In the genomic region with DNA sequence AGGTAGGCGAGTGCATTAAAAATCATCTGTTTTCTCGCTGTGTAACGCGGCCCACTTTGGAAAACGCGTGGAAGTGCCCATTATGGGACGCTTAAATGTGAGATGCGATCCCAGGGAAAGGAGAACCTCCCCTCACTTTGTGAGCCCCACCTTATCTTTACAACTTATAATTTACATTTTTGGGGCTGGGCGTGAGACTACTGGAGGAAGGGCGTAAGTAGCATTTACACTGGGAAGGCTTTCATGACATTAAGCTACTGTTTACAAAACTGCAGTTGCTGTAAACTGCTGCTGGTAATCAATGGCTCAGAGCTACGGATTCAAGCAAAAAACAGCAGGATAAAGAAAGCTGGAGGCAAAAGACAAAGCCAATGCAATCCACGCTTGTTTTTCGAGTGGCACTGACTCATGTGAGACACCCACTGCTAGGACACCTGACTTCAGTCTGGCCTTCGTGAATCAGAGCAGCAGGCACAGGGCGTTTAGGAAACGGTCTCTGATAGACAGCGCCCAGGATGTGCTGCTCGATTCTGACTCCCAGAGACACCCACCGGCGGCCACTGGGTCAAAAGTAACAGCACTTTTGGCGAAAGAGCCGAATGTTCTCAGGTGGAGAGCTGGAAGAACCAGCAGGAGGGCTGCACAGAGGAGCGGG, we compare ENCODE assay signal across 32 cellular contexts.
"Had no signal": no experiment of that assay in that cellular context is flagged by ENCODE, and none has a peak within 500 bp of the region (broad histone marks: within the 10 kb centered on the region; RNA-seq: fewer than 3 reads in every experiment).

No MANE protein-coding gene starts in this region.

- H3K9ac ChIP-seq: SK-N-SH had no signal

- H3K4me1 Mint-ChIP-seq: activated CD4-positive, alpha-beta T cell treated with anti-CD3 and anti-CD28 coated beads for 36 hours; activated naive CD4-positive, alpha-beta T cell treated with anti-CD3 and anti-CD28 coated beads, Interleukin-2, amount 10 ng/mL, durations not matched to agents 7 days and 5 days; activated naive CD8-positive, alpha-beta T cell treated with anti-CD3 and anti-CD28 coated beads, Interleukin-2, amount 50 U/mL, for 24 hours had no signal

- H3K36me3 Mint-ChIP-seq: activated CD4-positive, alpha-beta memory T cell treated with anti-CD3 and anti-CD28 coated beads for 36 hours; activated naive CD4-positive, alpha-beta T cell treated with anti-CD3 and anti-CD28 coated beads, Interleukin-2, amount 10 ng/mL, durations not matched to agents 7 days and 5 days; activated naive CD8-positive, alpha-beta T cell had no signal

- H3K27ac Mint-ChIP-seq: activated CD4-positive, alpha-beta memory T cell treated with anti-CD3 and anti-CD28 coated beads for 36 hours; activated CD4-positive, alpha-beta T cell treated with anti-CD3 and anti-CD28 coated beads for 36 hours; activated naive CD4-positive, alpha-beta T cell treated with anti-CD3 and anti-CD28 coated beads, Interleukin-2, amount 10 ng/mL, durations not matched to agents 7 days and 5 days; activated naive CD8-positive, alpha-beta T cell; activated naive CD8-positive, alpha-beta T cell treated with anti-CD3 and anti-CD28 coated beads, Interleukin-2, amount 50 U/mL, for 24 hours; T-helper 1 cell treated with Interleukin-12 subunit alpha and Interleukin-12 subunit beta and Interleukin-4 antibody, amounts not matched to agents 30 μg/mL and 1 μg/mL, for 36 hours; T-helper 2 cell treated with Interferon-gamma antibody and Interleukin-4, amounts not matched to agents 5 μg/mL and 100 μg/mL, for 36 hours had no signal

- H3K9me3 ChIP-seq: MG63, Peyer's patch, SJSA1, SK-N-SH had no signal

- ATAC-seq: activated CD4-positive, alpha-beta T cell treated with anti-CD3 and anti-CD28 coated beads for 36 hours; activated CD4-positive, CD25-positive, alpha-beta regulatory T cell treated with anti-CD3 and anti-CD28 coated beads, Interleukin-2, amount 50 U/mL, for 24 hours; activated naive CD8-positive, alpha-beta T cell treated with anti-CD3 and anti-CD28 coated beads, Interleukin-2, amount 50 U/mL, for 24 hours; PC-3 had no signal

- H3K27me3 Mint-ChIP-seq: activated CD4-positive, alpha-beta memory T cell treated with anti-CD3 and anti-CD28 coated beads for 36 hours; activated CD4-positive, alpha-beta T cell treated with anti-CD3 and anti-CD28 coated beads for 36 hours; activated naive CD4-positive, alpha-beta T cell treated with anti-CD3 and anti-CD28 coated beads, Interleukin-2, amount 10 ng/mL, durations not matched to agents 7 days and 5 days; activated naive CD8-positive, alpha-beta T cell; activated naive CD8-positive, alpha-beta T cell treated with anti-CD3 and anti-CD28 coated beads, Interleukin-2, amount 50 U/mL, for 24 hours had no signal

- H3K36me3 ChIP-seq: brain microvascular endothelial cell, MG63, Peyer's patch, SJSA1 had no signal

- DNase-seq: activated CD4-positive, alpha-beta memory T cell treated with anti-CD3 and anti-CD28 coated beads for 36 hours; activated CD4-positive, alpha-beta T cell treated with anti-CD3 and anti-CD28 coated beads for 36 hours; activated CD4-positive, alpha-beta T cell treated with anti-CD3 and anti-CD28 coated beads, Interleukin-2, amount 50 U/mL, for 1 hour; activated CD8-positive, alpha-beta memory T cell treated with anti-CD3 and anti-CD28 coated beads, Interleukin-2, amount 50 U/mL, for 4 hours; activated effector memory CD4-positive, alpha-beta T cell treated with Interleukin-2 at 50 U/mL for 16 hours; activated naive CD4-positive, alpha-beta T cell treated with anti-CD3 and anti-CD28 coated beads, Interleukin-2, amount 10 ng/mL, durations not matched to agents 7 days and 5 days; activated naive CD8-positive, alpha-beta T cell treated with anti-CD3 and anti-CD28 coated beads, Interleukin-2, amount 50 U/mL, for 24 hours; activated T-cell treated with anti-CD3 and anti-CD28 coated beads, Interleukin-2, amount 50 U/mL, for 48 hours; anterior cingulate cortex; brain microvascular endothelial cell; central memory CD4-positive, alpha-beta T cell; Kasumi-1; KG1; MG63; NCI-H1092; NCI-H1417; NCI-H187 treated with DMSO at 0.1 percent for 48 hours; NCI-H2081 treated with DMSO at 0.1 percent for 48 hours; NCI-H226; NCI-H446 treated with DMSO at 0.1 percent for 48 hours; NCI-H524; NK-92 treated with Interleukin-12 subunit alpha and Interleukin-12 subunit beta, amount 100 ng/mL, for 24 hours; PC-3; Peyer's patch; RPMI8226; SHP77 treated with DMSO at 0.1 percent for 48 hours; SK-N-SH had no signal

- H3K27me3 ChIP-seq: brain microvascular endothelial cell, MG63, Peyer's patch had no signal

- H3K4me1 ChIP-seq: Peyer's patch, SJSA1 had no signal

- H3K4me3 ChIP-seq: MG63, Peyer's patch, SJSA1 had no signal

- H3K27ac ChIP-seq: brain microvascular endothelial cell, Peyer's patch, SJSA1 had no signal

- H3K4me3 Mint-ChIP-seq: activated CD4-positive, alpha-beta memory T cell treated with anti-CD3 and anti-CD28 coated beads for 36 hours; activated CD4-positive, alpha-beta T cell treated with anti-CD3 and anti-CD28 coated beads for 36 hours; activated naive CD4-positive, alpha-beta T cell treated with anti-CD3 and anti-CD28 coated beads, Interleukin-2, amount 10 ng/mL, durations not matched to agents 7 days and 5 days; activated naive CD8-positive, alpha-beta T cell; activated naive CD8-positive, alpha-beta T cell treated with anti-CD3 and anti-CD28 coated beads, Interleukin-2, amount 50 U/mL, for 24 hours; T-helper 1 cell treated with Interleukin-12 subunit alpha and Interleukin-12 subunit beta and Interleukin-4 antibody, amounts not matched to agents 30 μg/mL and 1 μg/mL, for 36 hours; T-helper 2 cell treated with Interferon-gamma antibody and Interleukin-4, amounts not matched to agents 5 μg/mL and 100 μg/mL, for 36 hours had no signal

- H3K4me2 ChIP-seq: SK-N-SH had no signal

- H3K9me3 Mint-ChIP-seq: activated CD4-positive, alpha-beta memory T cell treated with anti-CD3 and anti-CD28 coated beads for 36 hours; activated naive CD4-positive, alpha-beta T cell treated with anti-CD3 and anti-CD28 coated beads, Interleukin-2, amount 10 ng/mL, durations not matched to agents 7 days and 5 days; activated naive CD8-positive, alpha-beta T cell treated with anti-CD3 and anti-CD28 coated beads, Interleukin-2, amount 50 U/mL, for 24 hours; T-helper 1 cell treated with Interleukin-12 subunit alpha and Interleukin-12 subunit beta and Interleukin-4 antibody, amounts not matched to agents 30 μg/mL and 1 μg/mL, for 36 hours; T-helper 2 cell treated with Interferon-gamma antibody and Interleukin-4, amounts not matched to agents 5 μg/mL and 100 μg/mL, for 36 hours had no signal
